Comparison of ENCODE assay signal across 30 cellular contexts in genomic region chr1:168917309-168917708, GRCh38.
"Had no signal": no experiment of that assay in that cellular context is flagged by ENCODE, and none has a peak within 500 bp of the region (broad histone marks: within the 10 kb centered on the region; RNA-seq: fewer than 3 reads in every experiment).

No MANE protein-coding gene starts in this region.

- H3K36me3 ChIP-seq: ascending aorta, brain microvascular endothelial cell, pancreas, prostate gland, stomach, thyroid gland, upper lobe of left lung, vagina had no signal

- H3K27ac ChIP-seq: ascending aorta, brain microvascular endothelial cell, coronary artery, pancreas, prostate gland, stomach, thyroid gland, upper lobe of left lung, vagina had no signal

- H3K9me3 ChIP-seq: ascending aorta, pancreas, prostate gland, stomach, thyroid gland, upper lobe of left lung, vagina had no signal

- H3K4me3 Mint-ChIP-seq: activated naive CD4-positive, alpha-beta T cell treated with anti-CD3 and anti-CD28 coated beads, Interleukin-2, amount 10 ng/mL, durations not matched to agents 7 days and 5 days; activated naive CD8-positive, alpha-beta T cell treated with anti-CD3 and anti-CD28 coated beads, Interleukin-2, amount 10 ng/mL, durations not matched to agents 7 days and 5 days; activated T-helper 1 cell treated with anti-CD3 and anti-CD28 coated beads, Interleukin-12 subunit alpha, Interleukin-12 subunit beta, Interleukin-2, Interleukin-4 antibody, amounts not matched to agents 30 ng/mL and 10 ng/mL and 1 ng/mL, durations not matched to agents 14 hours and 24 hours and 36 hours; effector memory CD8-positive, alpha-beta T cell; immature natural killer cell; mesothelial cell of epicardium; naive B cell; stimulated activated naive B cell treated with anti-CD40 and anti-IgM and Interleukin-4, amounts not matched to agents 10 μg/mL and 1 μg/mL and 100 μg/mL, for 72 hours; T-helper 2 cell treated with Interferon-gamma antibody and Interleukin-4, amounts not matched to agents 5 μg/mL and 100 μg/mL, for 36 hours had no signal

- H3K4me3 ChIP-seq: ascending aorta, coronary artery, pancreas, prostate gland, smooth muscle cell, stomach, thyroid gland, upper lobe of left lung, vagina had no signal

- H3K4me1 Mint-ChIP-seq: naive B cell had no signal

- H3K27ac Mint-ChIP-seq: activated naive CD4-positive, alpha-beta T cell treated with anti-CD3 and anti-CD28 coated beads, Interleukin-2, amount 10 ng/mL, durations not matched to agents 7 days and 5 days; activated naive CD8-positive, alpha-beta T cell treated with anti-CD3 and anti-CD28 coated beads, Interleukin-2, amount 10 ng/mL, durations not matched to agents 7 days and 5 days; activated T-helper 1 cell treated with anti-CD3 and anti-CD28 coated beads, Interleukin-12 subunit alpha, Interleukin-12 subunit beta, Interleukin-2, Interleukin-4 antibody, amounts not matched to agents 30 ng/mL and 10 ng/mL and 1 ng/mL, durations not matched to agents 14 hours and 24 hours and 36 hours; effector memory CD8-positive, alpha-beta T cell; immature natural killer cell; mesothelial cell of epicardium; naive B cell; stimulated activated naive B cell treated with anti-CD40 and anti-IgM and Interleukin-4, amounts not matched to agents 10 μg/mL and 1 μg/mL and 100 μg/mL, for 72 hours; T-helper 2 cell treated with Interferon-gamma antibody and Interleukin-4, amounts not matched to agents 5 μg/mL and 100 μg/mL, for 36 hours had no signal

- H3K4me2 ChIP-seq: smooth muscle cell had no signal

- ATAC-seq: effector memory CD8-positive, alpha-beta T cell; left colon; pancreas; stimulated activated naive B cell treated with anti-CD40 and anti-IgM and Interleukin-4, amounts not matched to agents 10 μg/mL and 1 μg/mL and 100 μg/mL, for 72 hours had no signal

- H3K36me3 Mint-ChIP-seq: activated naive CD4-positive, alpha-beta T cell treated with anti-CD3 and anti-CD28 coated beads, Interleukin-2, amount 10 ng/mL, durations not matched to agents 7 days and 5 days; activated naive CD8-positive, alpha-beta T cell treated with anti-CD3 and anti-CD28 coated beads, Interleukin-2, amount 10 ng/mL, durations not matched to agents 7 days and 5 days; immature natural killer cell; mesothelial cell of epicardium; naive B cell; stimulated activated naive B cell treated with anti-CD40 and anti-IgM and Interleukin-4, amounts not matched to agents 10 μg/mL and 1 μg/mL and 100 μg/mL, for 72 hours had no signal

- H3K9me3 Mint-ChIP-seq: activated naive CD4-positive, alpha-beta T cell treated with anti-CD3 and anti-CD28 coated beads, Interleukin-2, amount 10 ng/mL, durations not matched to agents 7 days and 5 days; activated naive CD8-positive, alpha-beta T cell treated with anti-CD3 and anti-CD28 coated beads, Interleukin-2, amount 10 ng/mL, durations not matched to agents 7 days and 5 days; activated T-helper 1 cell treated with anti-CD3 and anti-CD28 coated beads, Interleukin-12 subunit alpha, Interleukin-12 subunit beta, Interleukin-2, Interleukin-4 antibody, amounts not matched to agents 30 ng/mL and 10 ng/mL and 1 ng/mL, durations not matched to agents 14 hours and 24 hours and 36 hours; effector memory CD8-positive, alpha-beta T cell; mesothelial cell of epicardium; T-helper 2 cell treated with Interferon-gamma antibody and Interleukin-4, amounts not matched to agents 5 μg/mL and 100 μg/mL, for 36 hours had no signal

- H3K27me3 ChIP-seq: ascending aorta, brain microvascular endothelial cell, pancreas, stomach, thyroid gland, upper lobe of left lung, vagina had no signal

- DNase-seq: activated CD4-positive, alpha-beta T cell treated with anti-CD3 and anti-CD28 coated beads for 4 hours; activated CD4-positive, alpha-beta T cell treated with anti-CD3 and anti-CD28 coated beads, Interleukin-2, amount 50 U/mL, for 48 hours; activated CD8-positive, alpha-beta memory T cell treated with anti-CD3 and anti-CD28 coated beads, Interleukin-2, amount 50 U/mL, for 4 hours; activated gamma-delta T cell; activated naive CD4-positive, alpha-beta T cell treated with anti-CD3 and anti-CD28 coated beads, Interleukin-2, amount 10 ng/mL, durations not matched to agents 7 days and 5 days; activated naive CD8-positive, alpha-beta T cell treated with anti-CD3 and anti-CD28 coated beads, Interleukin-2, amount 10 ng/mL, durations not matched to agents 7 days and 5 days; activated T-cell treated with anti-CD3 and anti-CD28 coated beads, Interleukin-2, amount 50 U/mL, for 1 hour; brain microvascular endothelial cell; effector memory CD8-positive, alpha-beta T cell; hippocampal formation; immature natural killer cell; kidney; left colon; mammary epithelial cell; naive B cell; pancreas; retina; stimulated activated CD4-positive, alpha-beta T cell treated with anti-CD3 and anti-CD28 coated beads, Interleukin-1b, Interleukin-23, amount 100 ng/mL, for 48 hours; stimulated activated naive B cell treated with anti-CD40 and anti-IgM and Interleukin-4, amounts not matched to agents 10 μg/mL and 1 μg/mL and 100 μg/mL, for 72 hours; stomach; thyroid gland; upper lobe of left lung had no signal
